Comparison of ENCODE assay signal across 19 cellular contexts in the genomic region with DNA sequence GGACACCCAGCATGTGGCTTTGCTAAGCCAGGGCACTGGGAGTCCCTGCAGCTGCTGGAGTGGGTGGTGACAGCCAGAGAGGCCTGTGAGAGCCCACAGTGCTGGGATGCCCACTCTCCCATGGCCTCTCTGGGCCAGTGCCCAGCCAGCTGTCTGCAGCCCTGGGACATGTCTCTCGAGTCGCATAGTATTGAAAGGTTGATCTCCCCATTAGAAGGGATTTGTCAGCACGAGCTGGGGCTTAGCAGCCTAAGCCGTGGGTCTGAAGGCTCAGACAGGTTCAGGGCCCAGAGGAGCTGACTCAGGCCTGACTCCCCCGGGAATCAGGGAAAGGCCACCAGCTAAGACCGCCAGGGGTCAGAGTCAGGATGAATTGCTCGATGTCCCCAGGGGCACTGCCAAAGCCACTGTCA. TPM values are rescaled to one million over a fixed set of nuclear protein-coding genes. Genes with fewer than 3 reads are reported as not detected.
DNase-seq lines count a peak whose midpoint lies in the region; ATAC-seq, FAIRE-seq and TF ChIP-seq lines count a peak whose summit lies in the region.
"Had no signal": no experiment of that assay in that cellular context is flagged by ENCODE, and none has a peak within 500 bp of the region (broad histone marks: within the 10 kb centered on the region; RNA-seq: fewer than 3 reads in every experiment).

No MANE protein-coding gene starts in this region.

- no peak for TF ChIP-seq EP300 in K562 (IDR thresholded peaks at IDR 0.05; ENCODE audit: low read length)

- H3K18ac ChIP-seq in H9 (ENCODE audit: insufficient read length, low read depth, low read length) = no peak overlapping the region

- no peak overlapping the region for H2BK12ac ChIP-seq in H9 (ENCODE audit: insufficient read length, low read depth, low read length)

- H3K4ac ChIP-seq in H9 (ENCODE audit: low read depth, low read length) = no peak overlapping the region

- peaks cover 10 to 16% of the 10 kb centered on the region in 2 experiments for H3K4me1 Mint-ChIP-seq in H9

- H3K9me3 ChIP-seq in H9 (ENCODE audit: control insufficient read depth, low read depth, low read length) = no peaks in the 10 kb centered on the region
- no peaks in the 10 kb centered on the region for H3K9me3 ChIP-seq in K562 (replicated peaks; ENCODE audit: control insufficient read depth, insufficient read depth, low read depth, low read length)
- H3K9me3 ChIP-seq in MG63 = no peaks in the 10 kb centered on the region
- H3K9me3 ChIP-seq: A549 had no signal

- CTCF ChIA-PET in K562 (lab: Yijun Ruan, JAX; ENCODE audit: low intra/inter-chr PET ratio) = no interaction called here

- no peaks in the 10 kb centered on the region for H3K79me1 ChIP-seq in H9 (ENCODE audit: insufficient read depth, low read depth, low read length, poor library complexity, severe bottlenecking)

- no peak overlapping the region for H2BK5ac ChIP-seq in H9 (ENCODE audit: insufficient read length, low read length)

- H3K36me3 ChIP-seq in K562 (ENCODE audit: control insufficient read depth, insufficient read depth, low read length) (no peaks in the 10 kb centered on the region), MG63 (no peaks in the 10 kb centered on the region)

- ATAC-seq in K562 = peak; percentile 69
- ATAC-seq: PC-3 had no signal

- no peak overlapping the region for H2AK5ac ChIP-seq in H9 (ENCODE audit: insufficient read length, low read length)

- no peak for TF ChIP-seq POLR2A in K562 (conservative IDR thresholded peaks at IDR 0.05)
- no peak for TF ChIP-seq POLR2A in H54 (IDR thresholded peaks at IDR 0.05; ENCODE audit: low read depth, low read length)

- no peak; a peak in 1 of 4 replicates for TF ChIP-seq RAD21 in K562 (CRISPR knock-in tag; conservative IDR thresholded peaks at IDR 0.05 in 1 of 2, IDR thresholded peaks at IDR 0.05 in 1 of 2)

- BruUV-seq in K562 (replicated peaks; lab: Mats Ljungman, UMichigan) = no TSS peak

- H3K4me3 ChIP-seq in K562 (no peak overlapping the region), MG63 (no peak overlapping the region)
- H3K4me3 ChIP-seq: A549, SK-N-MC had no signal

- H3K27ac ChIP-seq in H9 (ENCODE audit: insufficient read length, low read depth, low read length) = no peak overlapping the region
- no peak overlapping the region for H3K27ac ChIP-seq in K562 (ENCODE audit: extremely low read depth, low read depth, low read length)
- H3K27ac ChIP-seq: A549, SK-N-MC had no signal

- no peak overlapping the region for H3K56ac ChIP-seq in H9 (ENCODE audit: insufficient read length, low read depth, low read length)

- FAIRE-seq in K562 (lab: Jason Lieb, UNC) (no peak), H54 (lab: Jason Lieb, UNC) (no peak)
- FAIRE-seq: A549, G401.6, H1 had no signal

- no peaks in the 10 kb centered on the region for H3K9me3 Mint-ChIP-seq in H9

- no peaks in the 10 kb centered on the region; the same call in 1 of the 2 replicates for H3K27me3 ChIP-seq in H9 (ENCODE audit: insufficient read depth, low read length)
- H3K27me3 ChIP-seq in K562 (ENCODE audit: control insufficient read depth in 2 of 2, insufficient read depth in 2 of 2, low read length in 2 of 2) = peaks cover 4 to 33% of the 10 kb centered on the region in 2 experiments; a peak in 4 of 5 replicates
- no peaks in the 10 kb centered on the region for H3K27me3 ChIP-seq in MG63

- H4K91ac ChIP-seq in H9 (ENCODE audit: insufficient read length, low read depth, low read length) = no peak overlapping the region

- H3K4me1 ChIP-seq in H9 (ENCODE audit: insufficient read depth, low read length) = no peaks in the 10 kb centered on the region
- no peaks in the 10 kb centered on the region for H3K4me1 ChIP-seq in K562 (replicated peaks in 1 of 2; ENCODE audit: control insufficient read depth in 2 of 2, insufficient read depth in 2 of 2, low read length in 2 of 2)

- TF ChIP-seq CTCF in H9 (conservative IDR thresholded peaks at IDR 0.05) (peak; percentile 21; the same call in 1 of the 3 replicates), K562 (IDR thresholded peaks at IDR 0.05 in 2 of 3, conservative IDR thresholded peaks at IDR 0.05 in 1 of 3; ENCODE audit: insufficient read depth in 2 of 3, low read depth in 1 of 3, low read length in 3 of 3) (peak in 2 of 3 experiments; percentile 20 to 26; a peak in 2 of 6 replicates)

- no peak overlapping the region for H2BK15ac ChIP-seq in H9 (ENCODE audit: low read depth, low read length)

- in situ Hi-C loops in K562 (cut with MboI) = no loop called here

- WGBS in H9 (ENCODE audit: extremely low coverage, insufficient read length, low lambda C conversion rate) = no CpG with 5 or more reads among the region's 7 CpGs
- WGBS in K562 (ENCODE audit: insufficient coverage, low coverage, missing lambda C conversion rate) = 2% methylated on average over 7 of the region's 7 CpGs

- DNase-seq in D341Med (ENCODE audit: low spot score) = peak; percentile 76
- no peak for DNase-seq in H9
- peak in 3 of 4 experiments; percentile 12 to 47 (median 35) for DNase-seq in K562 (ENCODE audit: extremely low read depth in 1 of 4, low spot score in 3 of 4)
- peak; percentile 51 for DNase-seq in myocyte (ENCODE audit: low read depth)
- no peak for DNase-seq in MG63
- no peak for DNase-seq in cortex of kidney (lab: John Stamatoyannopoulos, UW)
- DNase-seq in H54 (ENCODE audit: insufficient read length, low spot score) = no peak
- DNase-seq in amygdala (lab: John Stamatoyannopoulos, UW) = no peak
- DNase-seq: COR-L47, Karpas-422, NCI-H1417 treated with DMSO at 0.1 percent for 48 hours, NCI-H2029, NCI-H526, PC-3 had no signal

- no peak overlapping the region for H4K8ac ChIP-seq in H9 (replicated peaks; ENCODE audit: insufficient read length, low read depth, low read length)

- H4K20me1 ChIP-seq in H9 (ENCODE audit: control insufficient read depth, insufficient read depth, insufficient read length) = no peaks in the 10 kb centered on the region
- no peaks in the 10 kb centered on the region for H4K20me1 ChIP-seq in K562 (replicated peaks; ENCODE audit: control insufficient read depth, insufficient read depth, low read length)

- peaks cover 61% of the 10 kb centered on the region for H3K27me3 Mint-ChIP-seq in H9 (ENCODE audit: low read depth)

- no peak overlapping the region for H3T11ph ChIP-seq in H9 (ENCODE audit: low read length)

- no peak overlapping the region for H3K14ac ChIP-seq in H9 (ENCODE audit: insufficient read depth, low read length)

- H2AFZ ChIP-seq in H9 (ENCODE audit: low read length) = no peak overlapping the region
- H2AFZ ChIP-seq in K562 (ENCODE audit: low read depth, low read length) = no peak overlapping the region

- no peaks in the 10 kb centered on the region for H3K36me3 Mint-ChIP-seq in H9 (ENCODE audit: insufficient read depth in 1 of 3, low read depth in 3 of 3)
- H3K36me3 Mint-ChIP-seq: CD14-positive monocyte had no signal

- H3K23me2 ChIP-seq in H9 (ENCODE audit: insufficient read length, low read depth, low read length, poor library complexity, severe bottlenecking) = no peaks in the 10 kb centered on the region

- H3K9ac ChIP-seq in H9 (ENCODE audit: extremely low read depth, insufficient read length, low read length) (no peak overlapping the region), K562 (ENCODE audit: insufficient read depth in 1 of 2, low read depth in 2 of 2, low read length in 2 of 2) (no peak overlapping the region)

- H3K27ac Mint-ChIP-seq in H9 = no peak overlapping the region
- H3K27ac Mint-ChIP-seq: CD14-positive monocyte had no signal

- no peak overlapping the region for H2BK20ac ChIP-seq in H9 (ENCODE audit: low read depth, low read length, poor library complexity, severe bottlenecking)

- H3K23ac ChIP-seq in H9 (ENCODE audit: insufficient read length, low read depth, low read length) = no peak overlapping the region

- H3K9me1 ChIP-seq in K562 (ENCODE audit: control insufficient read depth, insufficient read depth, low read length) = no peaks in the 10 kb centered on the region

- H3K4me2 ChIP-seq in H9 (ENCODE audit: insufficient read depth, insufficient read length, low read length) (no peak overlapping the region), K562 (ENCODE audit: insufficient read depth, low read length) (no peak overlapping the region)
- H3K4me2 ChIP-seq: A549 had no signal

- H3K79me2 ChIP-seq in H9 (ENCODE audit: insufficient read depth, low read length) (no peaks in the 10 kb centered on the region), K562 (ENCODE audit: control insufficient read depth, insufficient read depth, low read length) (no peaks in the 10 kb centered on the region)

- no peak overlapping the region for H3K4me3 Mint-ChIP-seq in H9
- H3K4me3 Mint-ChIP-seq: CD14-positive monocyte had no signal

- no peak overlapping the region for H2BK120ac ChIP-seq in H9 (ENCODE audit: low read depth, low read length, poor library complexity, severe bottlenecking)

- H4K5ac ChIP-seq in H9 (ENCODE audit: insufficient read length, low read depth, low read length) = no peak overlapping the region

- POLR2A ChIA-PET in K562 (lab: Yijun Ruan, JAX) = interaction anchor here (0.8 to 1.5 kb wide), 3 partner anchors 8 to 235 kb away, joined by 3 to 6 read pairs (median 3); no protein-coding TSS in a partner anchor

- intact Hi-C loops in K562 (cut with micrococcal nuclease) = no loop called here

RNA-seq across cellular contexts. Expression of a gene that starts 53.5 kb away (rescaled TPM):
- 0.07 TPM in 1 of 2 replicates, not detected in the other for total RNA-seq in H9 (2021)
- total RNA-seq in K562 (2011; cell fraction: chromatin; rRNA removed; ENCODE audit: low replicate concordance) = 0.46 and 0.93 TPM in 2 replicates
- total RNA-seq in K562 (2011; cell fraction: nucleolus; rRNA removed) = 1.2 TPM in 2 replicates
- 0.66 and 0.84 TPM in 2 replicates for total RNA-seq in K562 (2011; cell fraction: nucleoplasm; rRNA removed)
- total RNA-seq in K562 (2014; rRNA removed) = 1.2 TPM in 2 replicates
- 0.22 and 0.26 TPM in 2 replicates for total RNA-seq in K562 (2014; rRNA removed; fragmentation: Illumina TruSeq; extraction: Trizol)
- total RNA-seq in K562 (2015; rRNA removed; fragmentation: Illumina TruSeq; extraction: Trizol) = 0.26 and 0.33 TPM in 2 replicates
- 0.86 and 1.2 TPM in 2 replicates for total RNA-seq in K562 (2021)
- 0.15 and 0.27 TPM in 2 replicates for polyA plus RNA-seq in K562 (2011; rRNA removed)
- polyA plus RNA-seq in K562 (2011; cell fraction: cytosol; rRNA removed) = 0.19 and 0.52 TPM in 2 replicates
- 0.79 and 1.2 TPM in 2 replicates for polyA plus RNA-seq in K562 (2011; cell fraction: nucleus; rRNA removed)
- 1.7 and 2.8 TPM in 2 replicates for polyA plus RNA-seq in K562 (2012)
- 0.19 and 0.22 TPM in 2 replicates for polyA plus RNA-seq in K562 (2014; fragmentation: Illumina TruSeq; extraction: Trizol)
- under 1 TPM; 0.06 to 0.07 TPM for polyA plus RNA-seq in K562 (2014; fragmentation: Nextera tagmentation; extraction: Ambion mirVana)
- polyA plus RNA-seq in K562 (2014; rRNA removed) = 0.46 and 0.53 TPM in 2 replicates
- polyA minus RNA-seq in K562 (2011; rRNA and poly(A)+ RNA removed) = 0.12 and 0.14 TPM in 2 replicates
- polyA minus RNA-seq in K562 (2011; cell fraction: cytosol; rRNA and poly(A)+ RNA removed) = 0.29 and 0.64 TPM in 2 replicates
- polyA minus RNA-seq in K562 (2011; cell fraction: nucleus; rRNA and poly(A)+ RNA removed) = 0.67 and 1.00 TPM in 2 replicates
- total RNA-seq in myocyte = 0.05 and 0.37 TPM in 2 replicates
- 0.42 TPM for polyA plus RNA-seq in myocyte (2012)
- total RNA-seq in MG63 (2014; rRNA removed; shearing (Covaris generic); ENCODE audit: low replicate concordance) = 0.03 and 0.94 TPM in 2 replicates
- total RNA-seq: H1 had no signal
- polyA plus RNA-seq: H1 had no signal

Comparison
In these comparisons a context has a peak if more than half of its experiments do, and no peak if none do; other contexts are left out.
1. DNase-seq: peak in D341Med (single experiment), K562 (3 of 4) and myocyte (single experiment); none in H9 (single experiment), MG63 (single experiment), cortex of kidney (single experiment), H54 (single experiment) and amygdala (0 of 56).